Comparison of ENCODE assay signal across 1 cellular context in the genomic region with DNA sequence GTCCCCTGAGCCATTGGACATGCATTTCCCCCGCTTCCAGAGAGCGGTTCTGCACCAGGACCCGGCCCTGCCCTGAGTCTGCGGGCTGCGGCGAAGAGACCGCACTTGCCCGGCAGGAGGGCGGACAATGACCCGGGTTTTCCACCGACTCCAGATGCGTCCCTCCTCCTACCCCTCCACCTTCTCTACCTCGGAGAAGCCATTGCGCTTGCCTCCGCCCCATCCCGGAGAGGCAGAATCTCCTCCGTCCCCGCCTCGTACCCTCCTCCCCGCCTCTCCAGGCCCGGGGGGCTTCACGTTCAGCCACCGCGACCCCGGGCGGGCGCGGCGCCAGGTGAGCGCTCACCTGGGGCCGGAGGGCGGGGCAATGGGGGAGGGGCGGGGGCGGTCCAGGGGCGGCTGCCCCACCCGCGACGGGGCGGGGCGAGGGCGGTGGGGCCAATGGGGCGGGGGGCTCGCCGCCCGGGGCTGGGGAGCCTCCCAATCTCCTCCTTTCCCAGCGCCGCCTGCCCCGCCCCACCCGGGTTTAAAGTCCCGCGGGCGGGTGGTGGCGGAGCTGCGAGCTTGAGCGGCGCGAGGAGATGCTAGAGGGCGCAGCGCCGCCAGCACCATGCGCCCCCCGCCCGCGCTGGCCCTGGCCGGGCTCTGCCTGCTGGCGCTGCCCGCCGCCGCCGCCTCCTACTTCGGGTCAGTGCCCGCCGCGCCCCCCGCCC.
TF ChIP-seq lines count a peak whose summit lies in the region.

TSS of gene WNT9B (plus strand) at position 555 of the 713 bp plus-strand sequence. CDS start at position 611, 56 bp downstream.

TF ChIP-seq in H1, 55 proteins besides CTCF, POLR2A, EP300 and RAD21:
- TF ChIP-seq YY1 (IDR thresholded peaks at IDR 0.05; ENCODE audit: low read depth, low read length) (peak; percentile 46; the same call in 1 of the 2 replicates), TAF1 (IDR thresholded peaks at IDR 0.05; ENCODE audit: low read depth, low read length) (no peak), SP2 (IDR thresholded peaks at IDR 0.05; ENCODE audit: low read length) (no peak), KDM4A (IDR thresholded peaks at IDR 0.05; ENCODE audit: low read depth, low read length, severe bottlenecking) (peak; percentile 78), BACH1 (IDR thresholded peaks at IDR 0.05; ENCODE audit: low read length) (peak; percentile 38; the same call in 1 of the 2 replicates), HDAC6 (IDR thresholded peaks at IDR 0.05; ENCODE audit: low read depth, low read length) (no peak), RNF2 (IDR thresholded peaks at IDR 0.05; ENCODE audit: borderline replicate concordance, low read depth, low read length, missing control alignments, poor library complexity, severe bottlenecking) (peak; percentile 8), NRF1 (IDR thresholded peaks at IDR 0.05; ENCODE audit: low read depth, low read length) (no peak), KDM1A (IDR thresholded peaks at IDR 0.05; ENCODE audit: borderline replicate concordance, low read length) (no peak), SUZ12 (IDR thresholded peaks at IDR 0.05; ENCODE audit: low read length) (peak; percentile 19; the same call in 1 of the 2 replicates), CHD1 (IDR thresholded peaks at IDR 0.05; ENCODE audit: low read depth, low read length) (no peak), CTBP2 (IDR thresholded peaks at IDR 0.05; ENCODE audit: borderline replicate concordance, insufficient read depth, insufficient read length, low read length) (no peak)
- TF ChIP-seq, protein P1, sequence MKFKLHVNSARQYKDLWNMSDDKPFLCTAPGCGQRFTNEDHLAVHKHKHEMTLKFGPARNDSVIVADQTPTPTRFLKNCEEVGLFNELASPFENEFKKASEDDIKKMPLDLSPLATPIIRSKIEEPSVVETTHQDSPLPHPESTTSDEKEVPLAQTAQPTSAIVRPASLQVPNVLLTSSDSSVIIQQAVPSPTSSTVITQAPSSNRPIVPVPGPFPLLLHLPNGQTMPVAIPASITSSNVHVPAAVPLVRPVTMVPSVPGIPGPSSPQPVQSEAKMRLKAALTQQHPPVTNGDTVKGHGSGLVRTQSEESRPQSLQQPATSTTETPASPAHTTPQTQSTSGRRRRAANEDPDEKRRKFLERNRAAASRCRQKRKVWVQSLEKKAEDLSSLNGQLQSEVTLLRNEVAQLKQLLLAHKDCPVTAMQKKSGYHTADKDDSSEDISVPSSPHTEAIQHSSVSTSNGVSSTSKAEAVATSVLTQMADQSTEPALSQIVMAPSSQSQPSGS (IDR thresholded peaks at IDR 0.05; ENCODE audit: low read length) = no peak
- TF ChIP-seq, protein P2, sequence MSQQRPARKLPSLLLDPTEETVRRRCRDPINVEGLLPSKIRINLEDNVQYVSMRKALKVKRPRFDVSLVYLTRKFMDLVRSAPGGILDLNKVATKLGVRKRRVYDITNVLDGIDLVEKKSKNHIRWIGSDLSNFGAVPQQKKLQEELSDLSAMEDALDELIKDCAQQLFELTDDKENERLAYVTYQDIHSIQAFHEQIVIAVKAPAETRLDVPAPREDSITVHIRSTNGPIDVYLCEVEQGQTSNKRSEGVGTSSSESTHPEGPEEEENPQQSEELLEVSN (IDR thresholded peaks at IDR 0.05) = no peak
